In the genomic region with DNA sequence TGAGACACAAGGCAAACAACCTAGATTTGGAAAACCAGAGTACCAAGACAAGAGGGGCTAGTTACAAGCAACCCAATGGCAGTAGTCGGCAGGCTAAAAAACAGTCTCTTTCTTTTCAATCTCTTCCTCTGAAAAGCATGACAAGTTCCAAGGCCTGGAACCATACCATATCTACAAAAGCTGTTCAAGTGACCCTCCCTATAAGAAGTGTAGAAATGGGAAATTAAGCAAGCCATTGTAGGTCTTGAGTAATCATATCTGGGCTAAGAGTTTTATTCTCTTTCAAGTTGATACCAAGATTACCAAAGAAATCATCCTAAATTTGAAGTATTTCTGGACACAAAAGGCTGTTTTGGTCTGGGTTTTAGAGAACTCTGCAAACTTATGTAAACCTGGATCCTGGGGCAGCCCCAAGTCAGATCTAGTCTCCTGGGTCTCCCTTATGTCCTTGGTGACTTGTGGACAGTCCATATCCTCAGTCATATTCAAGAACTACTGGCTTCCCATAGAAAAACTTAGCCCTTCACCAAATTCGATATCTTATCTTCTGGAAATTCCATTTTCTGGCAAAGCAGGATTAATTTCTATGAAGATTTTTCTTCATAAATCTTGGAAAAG, we compare ENCODE assay signal across 15 cellular contexts. TPM values are rescaled to one million over a fixed set of nuclear protein-coding genes. Genes with fewer than 3 reads are reported as not detected.
"Had no signal": no experiment of that assay in that cellular context is flagged by ENCODE, and none has a peak within 500 bp of the region (broad histone marks: within the 10 kb centered on the region; RNA-seq: fewer than 3 reads in every experiment).

No MANE protein-coding gene starts in this region.

- H3K9me3 ChIP-seq: prostate gland, thyroid gland had no signal

- H3K36me3 Mint-ChIP-seq: activated naive CD8-positive, alpha-beta T cell; naive thymus-derived CD4-positive, alpha-beta T cell had no signal

- H3K27ac ChIP-seq: prostate gland had no signal

- H3K27ac Mint-ChIP-seq: activated naive CD8-positive, alpha-beta T cell; activated T-cell treated with anti-CD3 and anti-CD28 coated beads, Interleukin-2, amount 50 U/mL, for 24 hours; naive thymus-derived CD4-positive, alpha-beta T cell; stimulated activated naive CD8-positive, alpha-beta T cell treated with anti-CD3 and anti-CD28 coated beads, Interleukin-15, amount 100 ng/mL, for 72 hours had no signal

- H3K4me3 ChIP-seq: prostate gland, thyroid gland had no signal

- DNase-seq: activated effector memory CD4-positive, alpha-beta T cell treated with Interleukin-2 at 50 U/mL for 16 hours; activated T-cell treated with anti-CD3 and anti-CD28 coated beads, Interleukin-2, amount 50 U/mL, for 24 hours; mammary epithelial cell; naive thymus-derived CD4-positive, alpha-beta T cell; SHP77; stimulated activated CD4-positive, alpha-beta T cell treated with anti-CD3 and anti-CD28 coated beads, Interleukin-15, amount 100 ng/mL, for 24 hours; stimulated activated CD4-positive, alpha-beta T cell treated with anti-CD3 and anti-CD28 coated beads, Interleukin-4, amount 100 ng/mL, for 4 hours; stimulated activated naive CD8-positive, alpha-beta T cell treated with anti-CD3 and anti-CD28 coated beads, Interleukin-15, amount 100 ng/mL, for 72 hours; thyroid gland had no signal

- H3K4me3 Mint-ChIP-seq: activated naive CD8-positive, alpha-beta T cell; activated T-cell treated with anti-CD3 and anti-CD28 coated beads, Interleukin-2, amount 50 U/mL, for 24 hours; naive thymus-derived CD4-positive, alpha-beta T cell; stimulated activated naive CD8-positive, alpha-beta T cell treated with anti-CD3 and anti-CD28 coated beads, Interleukin-15, amount 100 ng/mL, for 72 hours had no signal

- H3K27me3 ChIP-seq: thyroid gland had no signal

- H3K36me3 ChIP-seq: prostate gland, thyroid gland had no signal

- H3K9me3 Mint-ChIP-seq: activated T-cell treated with anti-CD3 and anti-CD28 coated beads, Interleukin-2, amount 50 U/mL, for 24 hours; stimulated activated naive CD8-positive, alpha-beta T cell treated with anti-CD3 and anti-CD28 coated beads, Interleukin-15, amount 100 ng/mL, for 72 hours had no signal

- H3K4me1 Mint-ChIP-seq: naive thymus-derived CD4-positive, alpha-beta T cell; stimulated activated naive CD8-positive, alpha-beta T cell treated with anti-CD3 and anti-CD28 coated beads, Interleukin-15, amount 100 ng/mL, for 72 hours had no signal

- H3K4me1 ChIP-seq: prostate gland had no signal

- ATAC-seq: activated CD4-positive, CD25-positive, alpha-beta regulatory T cell treated with anti-CD3 and anti-CD28 coated beads, Interleukin-2, amount 50 U/mL, for 24 hours; naive thymus-derived CD4-positive, alpha-beta T cell; stimulated activated naive CD8-positive, alpha-beta T cell treated with anti-CD3 and anti-CD28 coated beads, Interleukin-15, amount 100 ng/mL, for 72 hours had no signal

RNA-seq across cellular contexts. Expression of a gene that starts 24.7 kb away (rescaled TPM):
- total RNA-seq: bronchial epithelial cell; mammary epithelial cell; mononuclear cell; naive thymus-derived CD4-positive, alpha-beta T cell; T-helper 2 cell treated with Interferon-gamma antibody and Interleukin-4, amounts not matched to agents 100 ng/mL and 5 ng/mL, for 36 hours had no signal
